Comparison of ENCODE assay signal across 8 cellular contexts in the genomic region with DNA sequence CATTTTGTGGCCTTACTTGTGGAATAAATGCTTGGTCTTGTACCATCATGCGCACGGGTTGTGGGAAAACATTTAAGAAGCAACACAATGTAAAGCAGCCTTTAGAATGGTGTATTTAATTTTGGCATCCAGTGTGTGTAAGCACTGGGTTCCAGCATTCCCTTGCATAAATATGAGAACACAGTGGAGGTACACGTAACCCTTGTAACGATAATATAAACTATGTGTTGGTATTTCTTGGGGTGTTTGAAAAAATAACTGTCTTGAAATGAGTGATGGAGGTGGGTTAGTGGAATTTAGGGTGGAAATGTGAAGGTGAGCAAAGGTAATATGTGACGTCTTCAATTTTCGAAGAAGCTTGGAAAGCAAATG. TPM values are rescaled to one million over a fixed set of nuclear protein-coding genes. Genes with fewer than 3 reads are reported as not detected.
DNase-seq lines count a peak whose midpoint lies in the region; ATAC-seq and TF ChIP-seq lines count a peak whose summit lies in the region.

No MANE protein-coding gene starts in this region.

- H3K27ac Mint-ChIP-seq in Calu3 (ENCODE audit: unreplicated experiment) = no peak overlapping the region

- peaks cover 35% of the 10 kb centered on the region for H3K36me3 Mint-ChIP-seq in Calu3 (ENCODE audit: insufficient read depth, unreplicated experiment)

- BruUV-seq in Calu3 (replicated peaks; lab: Mats Ljungman, UMichigan) = no TSS peak

- TF ChIP-seq CTCF in Calu3 (IDR thresholded peaks at IDR 0.05; ENCODE audit: unreplicated experiment) = no peak
- TF ChIP-seq CTCF in RWPE2 (IDR thresholded peaks at IDR 0.05; ENCODE audit: poor library complexity, severe bottlenecking) = no peak
- TF ChIP-seq CTCF in parathyroid adenoma (IDR thresholded peaks at IDR 0.05) = no peak

- peak overlapping the region; percentile 91 for H3K4me2 ChIP-seq in parathyroid adenoma (ENCODE audit: low read length)

- ATAC-seq in RWPE2 (ENCODE audit: low read depth) = no peak

- no peaks in the 10 kb centered on the region for H3K4me1 Mint-ChIP-seq in Calu3 (ENCODE audit: low read depth, unreplicated experiment)

- peak overlapping the region; percentile 67 for H2AFZ ChIP-seq in parathyroid adenoma

- H3K79me2 ChIP-seq in parathyroid adenoma = peaks cover 16% of the 10 kb centered on the region

- H3K27me3 Mint-ChIP-seq in Calu3 (ENCODE audit: unreplicated experiment) = no peaks in the 10 kb centered on the region

- DNase-seq in Calu3 = no peak
- no peak for DNase-seq in RWPE2 (ENCODE audit: low spot score)
- no peak for DNase-seq in effector CD8-positive, alpha-beta T cell (lab: John Stamatoyannopoulos, UW)
- DNase-seq in amygdala (lab: John Stamatoyannopoulos, UW) = no peak
- DNase-seq in NCI-H2171 treated with DMSO at 0.1 percent for 48 hours (lab: John Stamatoyannopoulos, UW) = no peak
- no peak for DNase-seq in NCI-H1417 treated with DMSO at 0.1 percent for 48 hours (lab: John Stamatoyannopoulos, UW)

- H3K9me3 ChIP-seq in RWPE2 (ENCODE audit: severe bottlenecking) = no peaks in the 10 kb centered on the region
- no peaks in the 10 kb centered on the region for H3K9me3 ChIP-seq in esophagus (ENCODE audit: control insufficient read depth in 2 of 2, insufficient read depth in 1 of 2, low read depth in 1 of 2, low read length in 1 of 2)
- H3K9me3 ChIP-seq in parathyroid adenoma (ENCODE audit: control insufficient read depth, low read length) = no peaks in the 10 kb centered on the region

- H3K27me3 ChIP-seq in RWPE2 (ENCODE audit: insufficient read depth, poor library complexity, severe bottlenecking) (no peaks in the 10 kb centered on the region), esophagus (ENCODE audit: control insufficient read depth in 1 of 2, insufficient read depth in 2 of 2, low read length in 2 of 2) (no peaks in the 10 kb centered on the region), parathyroid adenoma (ENCODE audit: control insufficient read depth, insufficient read depth, low read length) (no peaks in the 10 kb centered on the region)

- H3K27ac ChIP-seq in RWPE2 (ENCODE audit: poor library complexity, severe bottlenecking) (peak overlapping the region; percentile 78), esophagus (ENCODE audit: low read depth in 2 of 2, low read length in 1 of 2) (peak overlapping the region; percentile 26 to 66), parathyroid adenoma (peak overlapping the region; percentile 85)

- H3K9ac ChIP-seq in parathyroid adenoma = no peak overlapping the region

- peaks cover 26% of the 10 kb centered on the region for H3K36me3 ChIP-seq in RWPE2 (ENCODE audit: low read depth)
- no peaks in the 10 kb centered on the region for H3K36me3 ChIP-seq in esophagus (ENCODE audit: control insufficient read depth in 2 of 2, insufficient read depth in 2 of 2, low read length in 1 of 2)
- H3K36me3 ChIP-seq in parathyroid adenoma (ENCODE audit: control insufficient read depth, insufficient read depth, low read length) = no peaks in the 10 kb centered on the region

- H3K9me3 Mint-ChIP-seq in Calu3 (ENCODE audit: low read depth, unreplicated experiment) = no peaks in the 10 kb centered on the region

- WGBS in esophagus, 2 donors = 43 to 47% methylated on average over 6 of the region's 6 CpGs

- intact Hi-C loops in Calu3 (cut with micrococcal nuclease; ENCODE audit: unreplicated experiment) = no loop called here

- H3K4me3 Mint-ChIP-seq in Calu3 (ENCODE audit: low read depth, unreplicated experiment) = peak overlapping the region; percentile 89

- H3K4me3 ChIP-seq in RWPE2 (ENCODE audit: severe bottlenecking) (peak overlapping the region; percentile 87), esophagus (ENCODE audit: low read depth in 1 of 2, low read length in 2 of 2) (peak overlapping the region; percentile 47 to 78), parathyroid adenoma (ENCODE audit: low read depth, low read length) (peak overlapping the region; percentile 73)

- CTCF ChIA-PET in Calu3 (lab: Charles Lee) = no interaction called here

- H3K4me1 ChIP-seq in RWPE2 (ENCODE audit: insufficient read depth, poor library complexity, severe bottlenecking) (peaks cover 7% of the 10 kb centered on the region), esophagus (ENCODE audit: control insufficient read depth in 2 of 2, insufficient read depth in 2 of 2, low read length in 1 of 2) (no peaks in the 10 kb centered on the region), parathyroid adenoma (peaks cover 12% of the 10 kb centered on the region)

RNA-seq across cellular contexts. Expression of gene DCUN1D4, which starts 2.1 kb away (rescaled TPM):
- 40.2 and 40.3 TPM in 2 replicates for total RNA-seq in Calu3 (2022)
- 1 to 10 TPM; 9.2 to 9.7 TPM for polyA plus RNA-seq in esophagus
